Comparison of ENCODE assay signal across 8 cellular contexts in genomic region chr16:58515125-58515870, GRCh38. TPM values are rescaled to one million over a fixed set of nuclear protein-coding genes. Genes with fewer than 3 reads are reported as not detected.
DNase-seq lines count a peak whose midpoint lies in the region; ATAC-seq and TF ChIP-seq lines count a peak whose summit lies in the region.

A gene with protein sequence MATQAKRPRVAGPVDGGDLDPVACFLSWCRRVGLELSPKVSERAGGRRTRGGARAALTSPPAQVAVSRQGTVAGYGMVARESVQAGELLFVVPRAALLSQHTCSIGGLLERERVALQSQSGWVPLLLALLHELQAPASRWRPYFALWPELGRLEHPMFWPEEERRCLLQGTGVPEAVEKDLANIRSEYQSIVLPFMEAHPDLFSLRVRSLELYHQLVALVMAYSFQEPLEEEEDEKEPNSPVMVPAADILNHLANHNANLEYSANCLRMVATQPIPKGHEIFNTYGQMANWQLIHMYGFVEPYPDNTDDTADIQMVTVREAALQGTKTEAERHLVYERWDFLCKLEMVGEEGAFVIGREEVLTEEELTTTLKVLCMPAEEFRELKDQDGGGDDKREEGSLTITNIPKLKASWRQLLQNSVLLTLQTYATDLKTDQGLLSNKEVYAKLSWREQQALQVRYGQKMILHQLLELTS (plus strand): TSS chr16:58515517. CDS start chr16:58515538, 21 bp downstream.

- H3K4me3 Mint-ChIP-seq in neural crest cell: peak within 1 kb of the TSS; percentile 95

- peaks cover 15% of the 10 kb centered on the region for H3K27me3 Mint-ChIP-seq in neural crest cell (ENCODE audit: low read depth)

- H3K9me3 ChIP-seq in HUES64 (ENCODE audit: insufficient read depth, low read depth, low read length): no peaks in the 10 kb centered on the region
- no peaks in the 10 kb centered on the region for H3K9me3 ChIP-seq in stomach smooth muscle (ENCODE audit: control insufficient read depth in 2 of 2, low read length in 2 of 2)

- H3K9ac ChIP-seq in HUES64 (ENCODE audit: low read depth, low read length) (peak within 1 kb of the TSS; percentile 87), stomach smooth muscle (ENCODE audit: low read length in 2 of 2) (peak within 1 kb of the TSS; percentile 64 to 77)

- DNase-seq in DMS114 treated with DMSO at 0.1 percent for 48 hours (lab: John Stamatoyannopoulos, UW; ENCODE audit: unreplicated experiment) (peak; percentile 83), RPMI7951 (ENCODE audit: low read depth) (peak; percentile 86), activated gamma-delta T cell treated with Interleukin-2 at 50 U/mL for 16 hours (peak; percentile 70), foreskin fibroblast (peak; percentile 82 to 95), neural crest cell (ENCODE audit: low read depth, low spot score) (peak; percentile 85)

- peak within 1 kb of the TSS; percentile 96 for H3K27ac Mint-ChIP-seq in neural crest cell (ENCODE audit: unreplicated experiment)

- H3K4me3 ChIP-seq in HUES64 (ENCODE audit: low read length): peak within 1 kb of the TSS; percentile 66
- peak within 1 kb of the TSS; percentile 72 to 75 for H3K4me3 ChIP-seq in foreskin fibroblast (ENCODE audit: low read depth in 1 of 2, low read length in 2 of 2)
- H3K4me3 ChIP-seq in stomach smooth muscle (ENCODE audit: low read length in 2 of 2): peak within 1 kb of the TSS; percentile 91 to 92

- no peaks in the 10 kb centered on the region for H3K9me3 Mint-ChIP-seq in neural crest cell

- H3K36me3 ChIP-seq in HUES64 (ENCODE audit: insufficient read depth, low read length) (peaks cover 44% of the 10 kb centered on the region), stomach smooth muscle (ENCODE audit: control insufficient read depth in 2 of 2, insufficient read depth in 2 of 2, low read length in 2 of 2) (peaks cover 22% of the 10 kb centered on the region in 2 donors)

- peak; percentile 68 for ATAC-seq in GM21447 (IDR thresholded peaks at IDR 0.05; ENCODE audit: unreplicated experiment)

- H3K4me1 Mint-ChIP-seq in neural crest cell: peaks cover 28% of the 10 kb centered on the region

- peaks cover 9% of the 10 kb centered on the region for H3K36me3 Mint-ChIP-seq in neural crest cell (ENCODE audit: low read depth)

- H3K27me3 ChIP-seq in HUES64 (ENCODE audit: insufficient read depth, low read length) (no peaks in the 10 kb centered on the region), stomach smooth muscle (ENCODE audit: control insufficient read depth in 1 of 2, insufficient read depth in 2 of 2, low read length in 2 of 2) (no peaks in the 10 kb centered on the region)

- TF ChIP-seq CTCF in foreskin fibroblast (IDR thresholded peaks at IDR 0.05; ENCODE audit: low read depth, low read length) (no peak), neural crest cell (conservative IDR thresholded peaks at IDR 0.05) (peak; percentile 47)

- peak within 1 kb of the TSS; percentile 76 for H3K27ac ChIP-seq in HUES64 (ENCODE audit: low read depth, low read length)
- H3K27ac ChIP-seq in stomach smooth muscle (ENCODE audit: low read length): peak within 1 kb of the TSS; percentile 67

- H3K4me1 ChIP-seq in HUES64 (ENCODE audit: insufficient read depth, low read length) (peaks cover 7% of the 10 kb centered on the region; the same call in 1 of the 2 replicates), stomach smooth muscle (ENCODE audit: control insufficient read depth, insufficient read depth, low read length) (peaks cover 18% of the 10 kb centered on the region)

- WGBS in HUES64: under 1% methylated on average over 80 of the region's 80 CpGs

RNA-seq across cellular contexts. Expression of the gene that starts here (rescaled TPM):
- 26.5 TPM for polyA plus RNA-seq in HUES64 (2013, experiment 1 of 2)
- 23.8 TPM for polyA plus RNA-seq in HUES64 (2013, experiment 2 of 2)
- total RNA-seq in RPMI7951 (2014; rRNA removed; shearing (Covaris generic)): 7.7 and 9.1 TPM in 2 replicates
- 34.0 and 35.6 TPM in 2 replicates for total RNA-seq in neural crest cell

Comparison
In these comparisons a context has a peak if more than half of its experiments do, and no peak if none do; other contexts are left out.
1. Peak in every context shown above with its lines: DNase-seq, ATAC-seq, H3K4me3 ChIP-seq and H3K27ac ChIP-seq.